24 cellular contexts compared by ENCODE assay signal in genomic region chr12:39390752-39391151, GRCh38. TPM values are rescaled to one million over a fixed set of nuclear protein-coding genes. Genes with fewer than 3 reads are reported as not detected.
DNase-seq lines count a peak whose midpoint lies in the region; ATAC-seq, FAIRE-seq and TF ChIP-seq lines count a peak whose summit lies in the region.
"Had no signal": no experiment of that assay in that cellular context is flagged by ENCODE, and none has a peak within 500 bp of the region (broad histone marks: within the 10 kb centered on the region; RNA-seq: fewer than 3 reads in every experiment).

No MANE protein-coding gene starts in this region.

- intact Hi-C loops in mammary epithelial cell (cut with micrococcal nuclease): loop anchor here (1.0 kb wide), 1 partner anchor 28 kb away; no protein-coding TSS in a partner anchor
- intact Hi-C loops in MCF 10A (cut with micrococcal nuclease): no loop called here

- H3K9me1 ChIP-seq in keratinocyte (ENCODE audit: control insufficient read depth, extremely low read depth, insufficient read depth, low read length): no peaks in the 10 kb centered on the region

- H3K4me1 ChIP-seq in mammary epithelial cell (ENCODE audit: insufficient read depth, low read length): peaks cover 7% of the 10 kb centered on the region
- no peaks in the 10 kb centered on the region for H3K4me1 ChIP-seq in keratinocyte (ENCODE audit: control insufficient read depth, extremely low read depth, insufficient read depth, low read length)
- H3K4me1 ChIP-seq: BLaER1 had no signal

- DNase-seq in mammary epithelial cell: peak; percentile 28
- no peak for DNase-seq in MCF 10A (ENCODE audit: unreplicated experiment)
- DNase-seq in epithelial cell of esophagus (ENCODE audit: low read depth): peak; percentile 46
- DNase-seq in keratinocyte (ENCODE audit: low read depth, low spot score): no peak
- DNase-seq in stimulated activated naive CD8-positive, alpha-beta T cell treated with anti-CD3 and anti-CD28 coated beads, Interleukin-15, Interleukin-2, amounts not matched to agents 100 U/mL and 50 U/mL, for 24 hours: no peak
- DNase-seq in T-helper 17 cell: no peak
- no peak for DNase-seq in urothelium cell line (ENCODE audit: low spot score)
- DNase-seq: Caco-2; CD4-positive, CD25-positive, alpha-beta regulatory T cell; CD8-positive, alpha-beta T cell; DMS153; DND-41; GM23248; H7; HCEC 1CT had no signal

- H3K4me1 Mint-ChIP-seq in MCF 10A (ENCODE audit: insufficient read depth, unreplicated experiment): peaks cover 11% of the 10 kb centered on the region
- H3K4me1 Mint-ChIP-seq in T-helper 17 cell: peaks cover 9% of the 10 kb centered on the region
- H3K4me1 Mint-ChIP-seq: B cell had no signal

- H3K27ac ChIP-seq in mammary epithelial cell (ENCODE audit: insufficient read depth, low read depth, low read length) (peak overlapping the region; percentile 10), keratinocyte (ENCODE audit: control insufficient read depth, insufficient read depth, low read length) (no peak overlapping the region)
- H3K27ac ChIP-seq: 22Rv1, BLaER1, C4-2B, GM23248 had no signal

- H3K9me3 ChIP-seq in mammary epithelial cell (replicated peaks; ENCODE audit: insufficient read depth, low read length): no peaks in the 10 kb centered on the region
- H3K9me3 ChIP-seq in keratinocyte (ENCODE audit: control insufficient read depth, low read depth, low read length): no peaks in the 10 kb centered on the region
- no peaks in the 10 kb centered on the region for H3K9me3 ChIP-seq in T-helper 17 cell (ENCODE audit: control insufficient read depth, low read length, poor library complexity, severe bottlenecking)
- H3K9me3 ChIP-seq: BLaER1, Caco-2 had no signal

- CTCF ChIA-PET in mammary epithelial cell (lab: Charles Lee; ENCODE audit: low non-redundant PET): no interaction called here
- CTCF ChIA-PET in MCF 10A (lab: Yijun Ruan, JAX): interaction anchor here (0.9 to 1.0 kb wide), 2 partner anchors 25 to 715 kb away, joined by 3 to 5 read pairs; partner anchors contain the start of gene SLC2A13

- H3K4me3 Mint-ChIP-seq in MCF 10A (ENCODE audit: unreplicated experiment) (no peak overlapping the region), T-helper 17 cell (no peak overlapping the region)
- H3K4me3 Mint-ChIP-seq: B cell; CD4-positive, CD25-positive, alpha-beta regulatory T cell; CD8-positive, alpha-beta T cell had no signal

- H3K36me3 Mint-ChIP-seq in MCF 10A (ENCODE audit: insufficient read depth, unreplicated experiment) (peaks cover 5% of the 10 kb centered on the region), T-helper 17 cell (ENCODE audit: low read depth) (no peaks in the 10 kb centered on the region)
- H3K36me3 Mint-ChIP-seq: CD8-positive, alpha-beta T cell had no signal

- peaks cover 2% of the 10 kb centered on the region for H3K36me3 ChIP-seq in mammary epithelial cell (ENCODE audit: insufficient read depth, low read length)
- H3K36me3 ChIP-seq in keratinocyte (ENCODE audit: control insufficient read depth in 2 of 2, extremely low read depth in 1 of 2, insufficient read depth in 2 of 2, low read length in 2 of 2): no peaks in the 10 kb centered on the region
- H3K36me3 ChIP-seq: BLaER1 had no signal

- no peak overlapping the region for H3K9ac ChIP-seq in mammary epithelial cell (ENCODE audit: insufficient read depth, low read length)
- no peak overlapping the region for H3K9ac ChIP-seq in keratinocyte (ENCODE audit: control insufficient read depth, extremely low read depth, insufficient read depth, low read length)
- H3K9ac ChIP-seq: BLaER1, GM23248 had no signal

- H4K20me1 ChIP-seq in mammary epithelial cell (ENCODE audit: insufficient read depth, low read length) (no peaks in the 10 kb centered on the region), keratinocyte (ENCODE audit: control insufficient read depth, extremely low read depth, insufficient read depth, low read length) (no peaks in the 10 kb centered on the region)
- H4K20me1 ChIP-seq: BLaER1 had no signal

- H3K27ac Mint-ChIP-seq in MCF 10A (ENCODE audit: low read depth, unreplicated experiment) (no peak overlapping the region), T-helper 17 cell (no peak overlapping the region)
- H3K27ac Mint-ChIP-seq: B cell; CD4-positive, CD25-positive, alpha-beta regulatory T cell; CD8-positive, alpha-beta T cell had no signal

- dilution Hi-C loops in mammary epithelial cell (cut with HindIII; ENCODE audit: low sequenced_read_pairs): no loop called here
- dilution Hi-C loops in keratinocyte (cut with MboI; ENCODE audit: extremely low pct_ligation_motif_present, low sequenced_read_pairs): no loop called here

- in situ Hi-C loops in mammary epithelial cell (cut with MboI; ENCODE audit: low sequenced_read_pairs in 2 of 2): no loop called here

- POLR2A ChIA-PET in MCF 10A (lab: Yijun Ruan, JAX): interaction anchor here (0.9 kb wide), 1 partner anchor 13 kb away, joined by 3 read pairs; no protein-coding TSS in a partner anchor

- no peak overlapping the region for H2AFZ ChIP-seq in mammary epithelial cell (ENCODE audit: low read depth, low read length)
- no peak overlapping the region for H2AFZ ChIP-seq in keratinocyte (ENCODE audit: control insufficient read depth, low read length)
- H2AFZ ChIP-seq: GM23248 had no signal

- H3K79me2 ChIP-seq in mammary epithelial cell (ENCODE audit: insufficient read depth, low read length) (peaks cover 66% of the 10 kb centered on the region), keratinocyte (ENCODE audit: control insufficient read depth, insufficient read depth, low read length) (no peaks in the 10 kb centered on the region)

- no peaks in the 10 kb centered on the region for H3K27me3 Mint-ChIP-seq in MCF 10A (ENCODE audit: insufficient read depth, unreplicated experiment)
- H3K27me3 Mint-ChIP-seq in T-helper 17 cell: no peaks in the 10 kb centered on the region
- H3K27me3 Mint-ChIP-seq: CD4-positive, CD25-positive, alpha-beta regulatory T cell had no signal

- H3K4me3 ChIP-seq in mammary epithelial cell (replicated peaks in 1 of 3; ENCODE audit: insufficient read depth in 1 of 3, low read depth in 2 of 3, low read length in 3 of 3): no peak overlapping the region
- H3K4me3 ChIP-seq in epithelial cell of esophagus (ENCODE audit: low read length): no peak overlapping the region
- no peak overlapping the region for H3K4me3 ChIP-seq in keratinocyte (ENCODE audit: control insufficient read depth in 2 of 3, extremely low read depth in 1 of 3, insufficient read depth in 2 of 3, low read depth in 1 of 3, low read length in 3 of 3)
- H3K4me3 ChIP-seq: BLaER1, GM23248 had no signal

- TF ChIP-seq CTCF in mammary epithelial cell (conservative IDR thresholded peaks at IDR 0.05 in 1 of 2, IDR thresholded peaks at IDR 0.05 in 1 of 2; ENCODE audit: extremely low read depth in 1 of 2, insufficient read depth in 1 of 2, low read depth in 1 of 2, low read length in 2 of 2) (no peak), MCF 10A (IDR thresholded peaks at IDR 0.05; ENCODE audit: unreplicated experiment) (no peak), epithelial cell of esophagus (IDR thresholded peaks at IDR 0.05; ENCODE audit: insufficient read depth, low read depth, low read length, missing control alignments) (no peak), keratinocyte (optimal IDR thresholded peaks at IDR 0.05 in 1 of 3, IDR thresholded peaks at IDR 0.05 in 1 of 3, conservative IDR thresholded peaks at IDR 0.05 in 1 of 3; ENCODE audit: extremely low read depth in 1 of 3, insufficient read depth in 2 of 3, low read length in 3 of 3) (no peak)

- BruUV-seq in mammary epithelial cell (replicated peaks; lab: Mats Ljungman, UMichigan) (no TSS peak), MCF 10A (replicated peaks; lab: Mats Ljungman, UMichigan) (no TSS peak)

- no peaks in the 10 kb centered on the region for H3K9me3 Mint-ChIP-seq in MCF 10A (ENCODE audit: unreplicated experiment)
- H3K9me3 Mint-ChIP-seq: CD8-positive, alpha-beta T cell had no signal

- H3K4me2 ChIP-seq in mammary epithelial cell (ENCODE audit: insufficient read depth, low read depth, low read length) (peak overlapping the region; percentile 70), keratinocyte (ENCODE audit: control insufficient read depth, extremely low read depth, insufficient read depth, low read depth, low read length) (peak overlapping the region; percentile 9)
- H3K4me2 ChIP-seq: BLaER1 had no signal

- no peak for ATAC-seq in stimulated activated naive CD8-positive, alpha-beta T cell treated with anti-CD3 and anti-CD28 coated beads, Interleukin-15, Interleukin-2, amounts not matched to agents 100 U/mL and 50 U/mL, for 24 hours
- ATAC-seq in T-helper 17 cell: no peak
- ATAC-seq: CD8-positive, alpha-beta T cell had no signal

- FAIRE-seq in keratinocyte (lab: Jason Lieb, UNC) (no peak), urothelium cell line (lab: Jason Lieb, UNC) (no peak)
- FAIRE-seq: A204.1, G401.6, GM12892, GM19239, H1 had no signal

- no peaks in the 10 kb centered on the region for H3K27me3 ChIP-seq in mammary epithelial cell (ENCODE audit: insufficient read depth, low read length)
- no peaks in the 10 kb centered on the region for H3K27me3 ChIP-seq in keratinocyte (ENCODE audit: control insufficient read depth, extremely low read depth, insufficient read depth, low read length)
- H3K27me3 ChIP-seq: BLaER1 had no signal

RNA-seq across cellular contexts. Expression of gene KIF21A, which starts 52.2 kb away (rescaled TPM):
- 10 to 100 TPM; 43.0 to 45.3 TPM for total RNA-seq in mammary epithelial cell
- polyA plus RNA-seq in mammary epithelial cell: 18.8 TPM
- polyA minus RNA-seq in mammary epithelial cell: 37.0 TPM
- 44.1 and 53.8 TPM in 2 replicates for total RNA-seq in MCF 10A (2022)
- polyA plus RNA-seq in keratinocyte: 17.2 to 27.5 TPM (median 21.1 TPM) in 3 replicates
- 45.3 TPM for polyA plus RNA-seq in keratinocyte (2011; ENCODE audit: low read depth)
- polyA plus RNA-seq in keratinocyte (2011; cell fraction: cytosol; rRNA removed): 11.9 and 20.9 TPM in 2 replicates
- polyA plus RNA-seq in keratinocyte (2011; cell fraction: nucleus; rRNA removed): 25.6 and 35.9 TPM in 2 replicates
- polyA plus RNA-seq in keratinocyte (2012; ENCODE audit: low replicate concordance): 18.3 and 23.1 TPM in 2 replicates
- 10.2 to 56.7 TPM (median 27.9 TPM) in 3 replicates for polyA minus RNA-seq in keratinocyte
- 10.6 TPM for polyA minus RNA-seq in keratinocyte (2011; cell fraction: cytosol; rRNA and poly(A)+ RNA removed)
- 40.2 and 76.2 TPM in 2 replicates for polyA minus RNA-seq in keratinocyte (2011; cell fraction: nucleus; rRNA and poly(A)+ RNA removed)
- total RNA-seq in T-helper 17 cell: 10 to 100 TPM; 12.6 to 14.2 TPM

Comparison
In these comparisons a context has a peak if more than half of its experiments do, and no peak if none do; other contexts are left out.
1. DNase-seq: peak in mammary epithelial cell (single experiment) and epithelial cell of esophagus (single experiment); none in MCF 10A (single experiment), keratinocyte (single experiment), stimulated activated naive CD8-positive, alpha-beta T cell treated with anti-CD3 and anti-CD28 coated beads, Interleukin-15, Interleukin-2, amounts not matched to agents 100 U/mL and 50 U/mL, for 24 hours (single experiment), T-helper 17 cell (0 of 3) and urothelium cell line (single experiment).